In genomic region chr5:38323645-38324295, GRCh38 we compare ENCODE assay signal across 15 cellular contexts.
DNase-seq lines count a peak whose midpoint lies in the region; ATAC-seq, FAIRE-seq and TF ChIP-seq lines count a peak whose summit lies in the region.
"Had no signal": no experiment of that assay in that cellular context is flagged by ENCODE, and none has a peak within 500 bp of the region (broad histone marks: within the 10 kb centered on the region; RNA-seq: fewer than 3 reads in every experiment).

No MANE protein-coding gene starts in this region.

- H3K27me3 Mint-ChIP-seq in stimulated activated naive CD8-positive, alpha-beta T cell treated with anti-CD3 and anti-CD28 coated beads, Interleukin-15, amount 100 ng/mL, for 72 hours, result no peaks in the 10 kb centered on the region

- H3K36me3 ChIP-seq in body of pancreas (replicated peaks in 1 of 2; ENCODE audit: insufficient read depth in 1 of 2, low read depth in 2 of 2), result no peaks in the 10 kb centered on the region
- H3K36me3 ChIP-seq: upper lobe of right lung had no signal

- no peaks in the 10 kb centered on the region for H3K4me1 Mint-ChIP-seq in stimulated activated naive CD8-positive, alpha-beta T cell treated with anti-CD3 and anti-CD28 coated beads, Interleukin-15, amount 100 ng/mL, for 72 hours

- H3K4me1 ChIP-seq in body of pancreas, result no peaks in the 10 kb centered on the region
- H3K4me1 ChIP-seq: A549, upper lobe of right lung had no signal

- H3K4me3 ChIP-seq in body of pancreas, result no peak overlapping the region
- H3K4me3 ChIP-seq: A549, upper lobe of right lung had no signal

- H3K27ac Mint-ChIP-seq in stimulated activated naive CD8-positive, alpha-beta T cell treated with anti-CD3 and anti-CD28 coated beads, Interleukin-15, amount 100 ng/mL, for 72 hours, result no peak overlapping the region

- TF ChIP-seq POLR2A in body of pancreas (IDR thresholded peaks at IDR 0.05), result no peak

- DNase-seq in Right ventricle myocardium superior, result no peak
- no peak for DNase-seq in cardiac septum (ENCODE audit: low spot score)
- DNase-seq in body of pancreas, result no peak
- no peak for DNase-seq in left ventricle myocardium superior
- peak; percentile 66 for DNase-seq in urothelium cell line (ENCODE audit: low spot score)
- DNase-seq in stimulated activated naive CD8-positive, alpha-beta T cell treated with anti-CD3 and anti-CD28 coated beads, Interleukin-15, amount 100 ng/mL, for 72 hours, result no peak
- DNase-seq in DMS79 (lab: John Stamatoyannopoulos, UW), result no peak
- no peak for DNase-seq in 8988T
- DNase-seq: activated gamma-delta T cell, hippocampal formation, KBM-7, midbrain, NCI-H1930, upper lobe of right lung had no signal

- WGBS in body of pancreas, 2 donors, result 73 to 86% methylated on average over 9 of the region's 9 CpGs

- intact Hi-C loops in Right ventricle myocardium superior (cut with DNase I), result no loop called here
- intact Hi-C loops in cardiac septum (cut with DNase I), result no loop called here
- intact Hi-C loops in body of pancreas (cut with DNase I), result no loop called here
- intact Hi-C loops in left ventricle myocardium superior (cut with micrococcal nuclease), result no loop called here

- no peaks in the 10 kb centered on the region for H3K9me3 ChIP-seq in body of pancreas
- H3K9me3 ChIP-seq: A549, upper lobe of right lung had no signal

- no peaks in the 10 kb centered on the region for H3K27me3 ChIP-seq in body of pancreas
- H3K27me3 ChIP-seq: upper lobe of right lung had no signal

- H3K9me3 Mint-ChIP-seq in stimulated activated naive CD8-positive, alpha-beta T cell treated with anti-CD3 and anti-CD28 coated beads, Interleukin-15, amount 100 ng/mL, for 72 hours, result no peaks in the 10 kb centered on the region

- H3K27ac ChIP-seq in body of pancreas, result no peak overlapping the region
- H3K27ac ChIP-seq: A549, upper lobe of right lung had no signal

- no peak for TF ChIP-seq CTCF in body of pancreas (IDR thresholded peaks at IDR 0.05)

- no peak for FAIRE-seq in urothelium cell line (lab: Jason Lieb, UNC)
- FAIRE-seq: A549 had no signal

- ATAC-seq in Right ventricle myocardium superior (ENCODE audit: poor library complexity) (peak; percentile 38), body of pancreas (peak; percentile 38), left ventricle myocardium superior (peak; percentile 70)
- ATAC-seq in stimulated activated naive CD8-positive, alpha-beta T cell treated with anti-CD3 and anti-CD28 coated beads, Interleukin-15, amount 100 ng/mL, for 72 hours, result no peak
- ATAC-seq: upper lobe of right lung had no signal

- no peak overlapping the region for H3K4me3 Mint-ChIP-seq in stimulated activated naive CD8-positive, alpha-beta T cell treated with anti-CD3 and anti-CD28 coated beads, Interleukin-15, amount 100 ng/mL, for 72 hours
